Comparison of ENCODE assay signal across 1 cellular context in the genomic region with DNA sequence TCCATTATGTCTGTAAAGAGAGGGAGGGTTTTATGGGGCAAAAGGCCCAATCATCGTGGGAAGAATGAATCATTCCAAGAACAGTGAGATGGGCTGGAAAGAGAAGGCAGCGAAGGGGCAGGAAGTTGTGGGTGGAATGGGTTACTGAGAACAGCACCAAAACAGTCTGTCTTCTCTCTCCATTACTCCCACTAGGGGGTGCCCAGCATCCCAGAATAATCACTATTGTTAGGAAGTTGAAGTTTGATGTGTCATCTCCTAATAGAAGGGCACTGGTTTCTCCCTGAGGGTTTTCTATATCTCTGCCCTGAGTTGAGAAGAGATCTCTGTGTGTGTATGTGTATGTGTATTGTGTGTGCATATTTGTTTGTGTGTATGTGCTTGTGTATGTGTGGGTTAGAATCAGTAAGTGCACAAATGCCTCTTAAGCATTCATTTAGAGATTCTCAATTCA.
TF ChIP-seq lines count a peak whose summit lies in the region.

No MANE protein-coding gene starts in this region.

TF ChIP-seq in K562, 482 proteins besides CTCF, POLR2A, EP300 and RAD21 (continued from another document):
- peak; percentile 1 for TF ChIP-seq TAF9B (IDR thresholded peaks at IDR 0.05; ENCODE audit: partially characterized antibody)
- TF ChIP-seq MTA1 (IDR thresholded peaks at IDR 0.05; ENCODE audit: borderline replicate concordance) = 0 out of 2 replicates have a peak, but pooled peaks have one; percentile 43
- TF ChIP-seq CBFA2T3 (IDR thresholded peaks at IDR 0.05) = peak; percentile 9; the same call in 1 of the 2 replicates
- TF ChIP-seq, protein P1, sequence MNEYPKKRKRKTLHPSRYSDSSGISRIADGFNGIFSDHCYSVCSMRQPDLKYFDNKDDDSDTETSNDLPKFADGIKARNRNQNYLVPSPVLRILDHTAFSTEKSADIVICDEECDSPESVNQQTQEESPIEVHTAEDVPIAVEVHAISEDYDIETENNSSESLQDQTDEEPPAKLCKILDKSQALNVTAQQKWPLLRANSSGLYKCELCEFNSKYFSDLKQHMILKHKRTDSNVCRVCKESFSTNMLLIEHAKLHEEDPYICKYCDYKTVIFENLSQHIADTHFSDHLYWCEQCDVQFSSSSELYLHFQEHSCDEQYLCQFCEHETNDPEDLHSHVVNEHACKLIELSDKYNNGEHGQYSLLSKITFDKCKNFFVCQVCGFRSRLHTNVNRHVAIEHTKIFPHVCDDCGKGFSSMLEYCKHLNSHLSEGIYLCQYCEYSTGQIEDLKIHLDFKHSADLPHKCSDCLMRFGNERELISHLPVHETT (CRISPR knock-in tag; conservative IDR thresholded peaks at IDR 0.05 in 1 of 2, IDR thresholded peaks at IDR 0.05 in 1 of 2) = 0 out of 4 replicates have a peak, but pooled peaks of 1 of the 2 experiments have one; percentile 15
- TF ChIP-seq SRSF7 (optimal IDR thresholded peaks at IDR 0.05; ENCODE audit: low read depth, low read length) = no peak
- no peak for TF ChIP-seq GABPB2 (CRISPR knock-in tag; conservative IDR thresholded peaks at IDR 0.05)
- no peak for TF ChIP-seq NR2C1 (IDR thresholded peaks at IDR 0.05)
- TF ChIP-seq NR2C1 (tag; IDR thresholded peaks at IDR 0.05) = 0 out of 2 replicates have a peak, but pooled peaks have one; percentile 7
- TF ChIP-seq KDM1A (IDR thresholded peaks at IDR 0.05) = peak; percentile 44 to 58; a peak in 2 of 4 replicates
- no peak; the same call in 1 of the 2 replicates for TF ChIP-seq CXXC5 (CRISPR knock-in tag; IDR thresholded peaks at IDR 0.05)
- no peak for TF ChIP-seq SIN3A (IDR thresholded peaks at IDR 0.05; ENCODE audit: borderline replicate concordance in 2 of 2, control insufficient read depth in 1 of 2, low read depth in 2 of 2, low read length in 2 of 2)
- TF ChIP-seq NFE2 (IDR thresholded peaks at IDR 0.05; ENCODE audit: low read depth) = peak; percentile 82
- TF ChIP-seq, protein P2, sequence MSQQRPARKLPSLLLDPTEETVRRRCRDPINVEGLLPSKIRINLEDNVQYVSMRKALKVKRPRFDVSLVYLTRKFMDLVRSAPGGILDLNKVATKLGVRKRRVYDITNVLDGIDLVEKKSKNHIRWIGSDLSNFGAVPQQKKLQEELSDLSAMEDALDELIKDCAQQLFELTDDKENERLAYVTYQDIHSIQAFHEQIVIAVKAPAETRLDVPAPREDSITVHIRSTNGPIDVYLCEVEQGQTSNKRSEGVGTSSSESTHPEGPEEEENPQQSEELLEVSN (IDR thresholded peaks at IDR 0.05; ENCODE audit: borderline replicate concordance in 1 of 2, extremely low read depth in 1 of 2, insufficient read depth in 1 of 2, insufficient read length in 1 of 2, low read depth in 1 of 2, low read length in 1 of 2, poor library complexity in 1 of 2, severe bottlenecking in 1 of 2) = no peak
- TF ChIP-seq CC2D1A (IDR thresholded peaks at IDR 0.05) = peak; percentile 57; the same call in 1 of the 2 replicates
- TF ChIP-seq, protein P3, sequence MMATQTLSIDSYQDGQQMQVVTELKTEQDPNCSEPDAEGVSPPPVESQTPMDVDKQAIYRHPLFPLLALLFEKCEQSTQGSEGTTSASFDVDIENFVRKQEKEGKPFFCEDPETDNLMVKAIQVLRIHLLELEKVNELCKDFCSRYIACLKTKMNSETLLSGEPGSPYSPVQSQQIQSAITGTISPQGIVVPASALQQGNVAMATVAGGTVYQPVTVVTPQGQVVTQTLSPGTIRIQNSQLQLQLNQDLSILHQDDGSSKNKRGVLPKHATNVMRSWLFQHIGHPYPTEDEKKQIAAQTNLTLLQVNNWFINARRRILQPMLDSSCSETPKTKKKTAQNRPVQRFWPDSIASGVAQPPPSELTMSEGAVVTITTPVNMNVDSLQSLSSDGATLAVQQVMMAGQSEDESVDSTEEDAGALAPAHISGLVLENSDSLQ (IDR thresholded peaks at IDR 0.05) = peak; percentile 31; the same call in 1 of the 2 replicates
- no peak for TF ChIP-seq RFX5 (IDR thresholded peaks at IDR 0.05; ENCODE audit: low read depth, low read length)
- TF ChIP-seq MLLT1 (IDR thresholded peaks at IDR 0.05) = 0 out of 4 replicates have a peak, but pooled peaks of 1 of the 2 experiments have one; percentile 51
- no peak for TF ChIP-seq HSF4 (CRISPR knock-in tag; IDR thresholded peaks at IDR 0.05; ENCODE audit: borderline replicate concordance)
- TF ChIP-seq MTF1 (CRISPR knock-in tag; IDR thresholded peaks at IDR 0.05; ENCODE audit: borderline replicate concordance) = no peak
- TF ChIP-seq ZNF592 (IDR thresholded peaks at IDR 0.05) = peak; percentile 41; the same call in 1 of the 2 replicates
- no peak for TF ChIP-seq ZFP1 (CRISPR knock-in tag; IDR thresholded peaks at IDR 0.05)
- TF ChIP-seq, protein P4, sequence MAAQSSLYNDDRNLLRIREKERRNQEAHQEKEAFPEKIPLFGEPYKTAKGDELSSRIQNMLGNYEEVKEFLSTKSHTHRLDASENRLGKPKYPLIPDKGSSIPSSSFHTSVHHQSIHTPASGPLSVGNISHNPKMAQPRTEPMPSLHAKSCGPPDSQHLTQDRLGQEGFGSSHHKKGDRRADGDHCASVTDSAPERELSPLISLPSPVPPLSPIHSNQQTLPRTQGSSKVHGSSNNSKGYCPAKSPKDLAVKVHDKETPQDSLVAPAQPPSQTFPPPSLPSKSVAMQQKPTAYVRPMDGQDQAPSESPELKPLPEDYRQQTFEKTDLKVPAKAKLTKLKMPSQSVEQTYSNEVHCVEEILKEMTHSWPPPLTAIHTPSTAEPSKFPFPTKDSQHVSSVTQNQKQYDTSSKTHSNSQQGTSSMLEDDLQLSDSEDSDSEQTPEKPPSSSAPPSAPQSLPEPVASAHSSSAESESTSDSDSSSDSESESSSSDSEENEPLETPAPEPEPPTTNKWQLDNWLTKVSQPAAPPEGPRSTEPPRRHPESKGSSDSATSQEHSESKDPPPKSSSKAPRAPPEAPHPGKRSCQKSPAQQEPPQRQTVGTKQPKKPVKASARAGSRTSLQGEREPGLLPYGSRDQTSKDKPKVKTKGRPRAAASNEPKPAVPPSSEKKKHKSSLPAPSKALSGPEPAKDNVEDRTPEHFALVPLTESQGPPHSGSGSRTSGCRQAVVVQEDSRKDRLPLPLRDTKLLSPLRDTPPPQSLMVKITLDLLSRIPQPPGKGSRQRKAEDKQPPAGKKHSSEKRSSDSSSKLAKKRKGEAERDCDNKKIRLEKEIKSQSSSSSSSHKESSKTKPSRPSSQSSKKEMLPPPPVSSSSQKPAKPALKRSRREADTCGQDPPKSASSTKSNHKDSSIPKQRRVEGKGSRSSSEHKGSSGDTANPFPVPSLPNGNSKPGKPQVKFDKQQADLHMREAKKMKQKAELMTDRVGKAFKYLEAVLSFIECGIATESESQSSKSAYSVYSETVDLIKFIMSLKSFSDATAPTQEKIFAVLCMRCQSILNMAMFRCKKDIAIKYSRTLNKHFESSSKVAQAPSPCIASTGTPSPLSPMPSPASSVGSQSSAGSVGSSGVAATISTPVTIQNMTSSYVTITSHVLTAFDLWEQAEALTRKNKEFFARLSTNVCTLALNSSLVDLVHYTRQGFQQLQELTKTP (IDR thresholded peaks at IDR 0.05; ENCODE audit: low read depth in 1 of 2, partially characterized antibody in 2 of 2) = peak in 1 of 2 experiments; percentile 17
- TF ChIP-seq, protein P5, sequence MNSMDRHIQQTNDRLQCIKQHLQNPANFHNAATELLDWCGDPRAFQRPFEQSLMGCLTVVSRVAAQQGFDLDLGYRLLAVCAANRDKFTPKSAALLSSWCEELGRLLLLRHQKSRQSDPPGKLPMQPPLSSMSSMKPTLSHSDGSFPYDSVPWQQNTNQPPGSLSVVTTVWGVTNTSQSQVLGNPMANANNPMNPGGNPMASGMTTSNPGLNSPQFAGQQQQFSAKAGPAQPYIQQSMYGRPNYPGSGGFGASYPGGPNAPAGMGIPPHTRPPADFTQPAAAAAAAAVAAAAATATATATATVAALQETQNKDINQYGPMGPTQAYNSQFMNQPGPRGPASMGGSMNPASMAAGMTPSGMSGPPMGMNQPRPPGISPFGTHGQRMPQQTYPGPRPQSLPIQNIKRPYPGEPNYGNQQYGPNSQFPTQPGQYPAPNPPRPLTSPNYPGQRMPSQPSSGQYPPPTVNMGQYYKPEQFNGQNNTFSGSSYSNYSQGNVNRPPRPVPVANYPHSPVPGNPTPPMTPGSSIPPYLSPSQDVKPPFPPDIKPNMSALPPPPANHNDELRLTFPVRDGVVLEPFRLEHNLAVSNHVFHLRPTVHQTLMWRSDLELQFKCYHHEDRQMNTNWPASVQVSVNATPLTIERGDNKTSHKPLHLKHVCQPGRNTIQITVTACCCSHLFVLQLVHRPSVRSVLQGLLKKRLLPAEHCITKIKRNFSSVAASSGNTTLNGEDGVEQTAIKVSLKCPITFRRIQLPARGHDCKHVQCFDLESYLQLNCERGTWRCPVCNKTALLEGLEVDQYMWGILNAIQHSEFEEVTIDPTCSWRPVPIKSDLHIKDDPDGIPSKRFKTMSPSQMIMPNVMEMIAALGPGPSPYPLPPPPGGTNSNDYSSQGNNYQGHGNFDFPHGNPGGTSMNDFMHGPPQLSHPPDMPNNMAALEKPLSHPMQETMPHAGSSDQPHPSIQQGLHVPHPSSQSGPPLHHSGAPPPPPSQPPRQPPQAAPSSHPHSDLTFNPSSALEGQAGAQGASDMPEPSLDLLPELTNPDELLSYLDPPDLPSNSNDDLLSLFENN (IDR thresholded peaks at IDR 0.05; ENCODE audit: low read depth in 2 of 2, low read length in 2 of 2) = no peak
- TF ChIP-seq ATF7 (IDR thresholded peaks at IDR 0.05) = peak; percentile 35; the same call in 1 of the 2 replicates
- no peak for TF ChIP-seq ZNF324 (CRISPR knock-in tag; IDR thresholded peaks at IDR 0.05)
- TF ChIP-seq EGR1 (conservative IDR thresholded peaks at IDR 0.05) = peak; percentile 73
- TF ChIP-seq, protein P6, sequence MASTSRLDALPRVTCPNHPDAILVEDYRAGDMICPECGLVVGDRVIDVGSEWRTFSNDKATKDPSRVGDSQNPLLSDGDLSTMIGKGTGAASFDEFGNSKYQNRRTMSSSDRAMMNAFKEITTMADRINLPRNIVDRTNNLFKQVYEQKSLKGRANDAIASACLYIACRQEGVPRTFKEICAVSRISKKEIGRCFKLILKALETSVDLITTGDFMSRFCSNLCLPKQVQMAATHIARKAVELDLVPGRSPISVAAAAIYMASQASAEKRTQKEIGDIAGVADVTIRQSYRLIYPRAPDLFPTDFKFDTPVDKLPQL (IDR thresholded peaks at IDR 0.05; ENCODE audit: extremely low read depth, insufficient read length) = no peak
- no peak for TF ChIP-seq GTF2A2 (tag; IDR thresholded peaks at IDR 0.05)
- TF ChIP-seq MAZ (CRISPR knock-in tag; conservative IDR thresholded peaks at IDR 0.05 in 1 of 2, IDR thresholded peaks at IDR 0.05 in 1 of 2) = peak in 1 of 2 experiments; percentile 66; a peak in 2 of 4 replicates
- TF ChIP-seq RCOR1 (IDR thresholded peaks at IDR 0.05; ENCODE audit: borderline replicate concordance in 1 of 2, low read depth in 2 of 2, low read length in 2 of 2) = peak in 1 of 2 experiments; percentile 44; a peak in 1 of 4 replicates
- TF ChIP-seq CTBP1 (IDR thresholded peaks at IDR 0.05; ENCODE audit: borderline replicate concordance) = peak; percentile 45; the same call in 1 of the 2 replicates
- TF ChIP-seq DACH1 (IDR thresholded peaks at IDR 0.05; ENCODE audit: partially characterized antibody) = peak; percentile 30
